9 cellular contexts compared by ENCODE assay signal in the genomic region with DNA sequence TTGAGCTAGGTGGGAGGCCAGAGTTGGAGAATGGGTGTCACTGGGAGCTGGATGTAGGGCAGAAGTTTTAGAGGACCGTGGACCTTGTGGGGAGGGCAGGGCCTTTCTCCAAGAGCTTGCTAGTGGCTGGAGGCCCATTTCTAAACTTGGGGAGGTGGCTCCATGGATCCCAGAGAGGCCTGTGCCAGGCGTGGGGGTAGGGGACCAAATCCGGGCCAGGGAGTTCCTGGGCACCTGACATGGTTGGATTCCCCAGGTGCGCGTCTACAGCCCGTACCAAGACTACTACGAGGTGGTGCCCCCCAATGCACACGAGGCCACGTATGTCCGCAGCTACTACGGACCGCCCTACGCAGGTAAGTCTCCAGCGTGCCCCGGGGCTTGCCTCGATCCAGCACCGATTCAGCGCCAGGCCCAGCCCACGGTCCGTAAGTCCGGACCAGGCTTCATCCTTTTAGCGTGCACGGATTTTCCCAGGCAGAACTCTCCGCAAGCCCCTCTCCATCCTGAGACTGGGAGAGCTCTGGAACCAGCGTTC. TPM values are rescaled to one million over a fixed set of nuclear protein-coding genes. Genes with fewer than 3 reads are reported as not detected.
DNase-seq lines count a peak whose midpoint lies in the region; ATAC-seq and TF ChIP-seq lines count a peak whose summit lies in the region.
"Had no signal": no experiment of that assay in that cellular context is flagged by ENCODE, and none has a peak within 500 bp of the region (broad histone marks: within the 10 kb centered on the region; RNA-seq: fewer than 3 reads in every experiment).

No MANE protein-coding gene starts in this region.

- H2BK120ac ChIP-seq in mesendoderm (ENCODE audit: low read depth, low read length) = no peak overlapping the region

- no peak overlapping the region for H3K23ac ChIP-seq in mesendoderm (ENCODE audit: low read length)

- H3K4me1 Mint-ChIP-seq in activated naive CD8-positive, alpha-beta T cell (ENCODE audit: low read depth) = peaks cover 12% of the 10 kb centered on the region
- peaks cover 9% of the 10 kb centered on the region for H3K4me1 Mint-ChIP-seq in activated naive CD8-positive, alpha-beta T cell treated with anti-CD3 and anti-CD28 coated beads for 36 hours

- H2AK5ac ChIP-seq in mesendoderm (ENCODE audit: low read length) = no peak overlapping the region

- in situ Hi-C loops in brain microvascular endothelial cell (cut with HindIII; ENCODE audit: low pct_ligation_motif_present, low sequenced_read_pairs) = no loop called here

- no peak overlapping the region for H3K27ac ChIP-seq in brain microvascular endothelial cell
- no peak overlapping the region for H3K27ac ChIP-seq in mesendoderm (ENCODE audit: low read depth, low read length)
- no peak overlapping the region for H3K27ac ChIP-seq in upper lobe of left lung

- H3K4me3 ChIP-seq in brain microvascular endothelial cell (ENCODE audit: low read depth, low read length) (peak overlapping the region; percentile 51), mesendoderm (ENCODE audit: low read length) (no peak overlapping the region), upper lobe of left lung (peak overlapping the region in 3 of 4 donors; percentile 7 to 35 (median 35))

- no peaks in the 10 kb centered on the region for H3K36me3 Mint-ChIP-seq in activated naive CD8-positive, alpha-beta T cell
- no peaks in the 10 kb centered on the region for H3K36me3 Mint-ChIP-seq in activated naive CD8-positive, alpha-beta T cell treated with anti-CD3 and anti-CD28 coated beads for 36 hours

- TF ChIP-seq POLR2A in upper lobe of left lung (IDR thresholded peaks at IDR 0.05) = no peak

- H3K9me3 Mint-ChIP-seq in activated naive CD8-positive, alpha-beta T cell (ENCODE audit: low read depth) = no peaks in the 10 kb centered on the region
- no peaks in the 10 kb centered on the region for H3K9me3 Mint-ChIP-seq in activated naive CD8-positive, alpha-beta T cell treated with anti-CD3 and anti-CD28 coated beads for 36 hours

- peak overlapping the region; percentile 68 for H3K56ac ChIP-seq in mesendoderm (ENCODE audit: low read length)

- no peaks in the 10 kb centered on the region for H3K27me3 ChIP-seq in brain microvascular endothelial cell (replicated peaks)
- no peaks in the 10 kb centered on the region for H3K27me3 ChIP-seq in mesendoderm (ENCODE audit: insufficient read depth, low read length, poor library complexity)
- no peaks in the 10 kb centered on the region for H3K27me3 ChIP-seq in upper lobe of left lung

- no peaks in the 10 kb centered on the region for H3K79me2 ChIP-seq in mesendoderm (ENCODE audit: control insufficient read depth, insufficient read depth, low read length)

- no peak overlapping the region for H3K18ac ChIP-seq in mesendoderm (ENCODE audit: low read length)

- TF ChIP-seq CTCF in brain microvascular endothelial cell (IDR thresholded peaks at IDR 0.05; ENCODE audit: low read depth, low read length, missing control alignments) (no peak), upper lobe of left lung (IDR thresholded peaks at IDR 0.05) (no peak)

- no peak overlapping the region for H3K4ac ChIP-seq in mesendoderm (ENCODE audit: low read depth, low read length)

- H3K9ac ChIP-seq in mesendoderm (ENCODE audit: low read length) = peak overlapping the region; percentile 38

- H3K9me3 ChIP-seq in upper lobe of left lung = no peaks in the 10 kb centered on the region

- H3K4me1 ChIP-seq in mesendoderm (ENCODE audit: control insufficient read depth, low read depth, low read length) (peaks cover 9% of the 10 kb centered on the region), upper lobe of left lung (peaks cover 11 to 15% (median 11%) of the 10 kb centered on the region in 4 donors)

- no peak overlapping the region for H4K8ac ChIP-seq in mesendoderm (ENCODE audit: low read depth, low read length)

- WGBS in mesendoderm (ENCODE audit: extremely low coverage, insufficient coverage, low lambda C conversion rate) = no CpG with 5 or more reads among the region's 25 CpGs
- 54 to 56% methylated on average over 9 to 23 of the region's 25 CpGs for WGBS in upper lobe of left lung, 2 donors

- no peak overlapping the region for H2BK15ac ChIP-seq in mesendoderm (replicated peaks; ENCODE audit: low read depth)

- H3K27me3 Mint-ChIP-seq in activated naive CD8-positive, alpha-beta T cell = no peaks in the 10 kb centered on the region
- no peaks in the 10 kb centered on the region for H3K27me3 Mint-ChIP-seq in activated naive CD8-positive, alpha-beta T cell treated with anti-CD3 and anti-CD28 coated beads for 36 hours

- ATAC-seq in upper lobe of left lung (ENCODE audit: low FRiP score in 2 of 2) = no peak
- ATAC-seq in GM21423 (IDR thresholded peaks at IDR 0.05; ENCODE audit: unreplicated experiment) = no peak

- no peak overlapping the region for H4K5ac ChIP-seq in mesendoderm (ENCODE audit: low read length)

- TF ChIP-seq EP300 in upper lobe of left lung (IDR thresholded peaks at IDR 0.05) = no peak

- peak overlapping the region; percentile 12 for H3K4me2 ChIP-seq in mesendoderm (ENCODE audit: low read length)

- H3K36me3 ChIP-seq in brain microvascular endothelial cell (replicated peaks) = no peaks in the 10 kb centered on the region
- no peaks in the 10 kb centered on the region for H3K36me3 ChIP-seq in mesendoderm (ENCODE audit: control insufficient read depth, insufficient read depth, low read length)
- no peaks in the 10 kb centered on the region for H3K36me3 ChIP-seq in upper lobe of left lung

- H3K79me1 ChIP-seq in mesendoderm (ENCODE audit: low read length) = no peaks in the 10 kb centered on the region

- DNase-seq in activated naive CD8-positive, alpha-beta T cell treated with anti-CD3 and anti-CD28 coated beads for 36 hours = no peak
- DNase-seq in brain microvascular endothelial cell = no peak
- no peak for DNase-seq in mesendoderm
- no peak for DNase-seq in upper lobe of left lung
- no peak for DNase-seq in activated T-cell treated with anti-CD3 and anti-CD28 coated beads, Interleukin-2, amount 50 U/mL, for 1 hour
- DNase-seq in stimulated activated naive CD4-positive, alpha-beta T cell treated with Interleukin-2 at 50 U/mL for 16 hours (lab: John Stamatoyannopoulos, UW) = no peak
- DNase-seq: NCI-H1417 treated with DMSO at 0.1 percent for 48 hours had no signal

- H2BK5ac ChIP-seq in mesendoderm (ENCODE audit: low read length) = no peak overlapping the region

- H3K4me3 Mint-ChIP-seq in activated naive CD8-positive, alpha-beta T cell = peak overlapping the region; percentile 20
- no peak overlapping the region for H3K4me3 Mint-ChIP-seq in activated naive CD8-positive, alpha-beta T cell treated with anti-CD3 and anti-CD28 coated beads for 36 hours

- no peak overlapping the region for H3K27ac Mint-ChIP-seq in activated naive CD8-positive, alpha-beta T cell
- no peak overlapping the region for H3K27ac Mint-ChIP-seq in activated naive CD8-positive, alpha-beta T cell treated with anti-CD3 and anti-CD28 coated beads for 36 hours

RNA-seq across cellular contexts. Expression of a gene that starts 14.2 kb away (rescaled TPM):
- 10 to 100 TPM in 1 of 2 experiments, 1 to 10 TPM in 1; 6.8 to 13.3 TPM for total RNA-seq in activated naive CD8-positive, alpha-beta T cell treated with anti-CD3 and anti-CD28 coated beads for 36 hours
- 3.8 TPM for polyA plus RNA-seq in mesendoderm (2013, experiment 1 of 2)
- 4.5 TPM for polyA plus RNA-seq in mesendoderm (2013, experiment 2 of 2)
- total RNA-seq in upper lobe of left lung = 100 to 1,000 TPM in 1 of 6 donors, 10 to 100 TPM in 5; 21.7 to 103 (median 57.1) TPM
